In the genomic region with DNA sequence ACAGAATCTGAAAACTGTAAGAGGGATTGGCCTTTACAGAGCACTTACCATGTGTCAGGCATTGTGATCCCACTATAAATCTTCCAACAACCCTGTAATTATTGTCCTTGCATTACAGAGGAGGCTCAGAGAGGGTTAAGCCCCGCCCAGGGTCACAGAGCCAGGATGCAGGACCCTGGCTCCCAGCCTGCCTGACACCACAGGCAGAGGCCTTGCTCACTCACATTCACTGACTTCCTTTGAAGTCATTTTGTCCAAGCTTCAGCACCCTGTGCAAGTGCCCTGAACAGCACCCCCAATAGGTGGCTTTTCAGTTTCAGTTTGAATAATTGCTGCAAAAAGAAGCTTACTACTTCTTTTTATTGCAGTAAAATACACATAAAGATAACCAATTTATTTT, we compare ENCODE assay signal across 15 cellular contexts.
A peak's percentile ranks its signal among the peaks of the same experiment; 100 is the strongest.
DNase-seq lines count a peak whose midpoint lies in the region; ATAC-seq and TF ChIP-seq lines count a peak whose summit lies in the region.
"Had no signal": no experiment of that assay in that cellular context is flagged by ENCODE, and none has a peak within 500 bp of the region (broad histone marks: within the 10 kb centered on the region; RNA-seq: fewer than 3 reads in every experiment).

No MANE protein-coding gene starts in this region.

- intact Hi-C loops in tibial artery (cut with DNase I; ENCODE audit: low total_unique reads), result no loop called here

- DNase-seq in HAP-1 (ENCODE audit: low spot score in 2 of 2), result peak; percentile 77 to 78
- peak; percentile 1 for DNase-seq in NCI-H1436 (lab: John Stamatoyannopoulos, UW)
- peak; percentile 68 to 70 for DNase-seq in dermis microvascular lymphatic vessel endothelial cell (ENCODE audit: low read depth in 2 of 2)
- DNase-seq in renal cortical epithelial cell (ENCODE audit: low read depth), result peak; percentile 4
- DNase-seq in NCI-H526 (lab: John Stamatoyannopoulos, UW), result no peak
- DNase-seq in tibial artery, result no peak
- DNase-seq: activated B cell treated with CpG ODN at 0.5 μM for 24 hours; CD8-positive, alpha-beta T cell; IMR-90; NCI-H2171 treated with DMSO at 0.1 percent for 48 hours; SHP77; stimulated activated CD4-positive, alpha-beta T cell treated with anti-CD3 and anti-CD28 coated beads, Interleukin-4, amount 100 ng/mL, for 4 hours; stomach had no signal

- TF ChIP-seq CTCF in tibial artery (IDR thresholded peaks at IDR 0.05), result no peak

- no peak overlapping the region for H3K27ac ChIP-seq in tibial artery
- H3K27ac ChIP-seq: prostate gland had no signal

- H3K36me3 ChIP-seq in HAP-1 (replicated peaks) (no peaks in the 10 kb centered on the region), tibial artery (no peaks in the 10 kb centered on the region)
- H3K36me3 ChIP-seq: prostate gland, stomach had no signal

- H3K4me1 ChIP-seq in HAP-1, result no peaks in the 10 kb centered on the region; the same call in 1 of the 2 replicates
- H3K4me1 ChIP-seq in tibial artery, result no peaks in the 10 kb centered on the region
- H3K4me1 ChIP-seq: prostate gland had no signal

- no peaks in the 10 kb centered on the region for H3K9me3 ChIP-seq in HAP-1
- H3K9me3 ChIP-seq in tibial artery, result no peaks in the 10 kb centered on the region
- H3K9me3 ChIP-seq: prostate gland had no signal

- in situ Hi-C loops in HAP-1 (cut with MboI; ENCODE audit: low sequenced_read_pairs), result no loop called here

- no peak for ATAC-seq in GM21390 (IDR thresholded peaks at IDR 0.05; ENCODE audit: unreplicated experiment)
- ATAC-seq: CD8-positive, alpha-beta T cell had no signal

- H3K4me3 ChIP-seq in HAP-1 (no peak overlapping the region), tibial artery (no peak overlapping the region)
- H3K4me3 ChIP-seq: prostate gland, stomach had no signal

- H3K27me3 ChIP-seq in HAP-1 (ENCODE audit: low read depth) (peaks cover 3% of the 10 kb centered on the region; the same call in 1 of the 2 replicates), tibial artery (no peaks in the 10 kb centered on the region)
- H3K27me3 ChIP-seq: stomach had no signal

Comparison
In these comparisons a context has a peak if more than half of its experiments do, and no peak if none do; other contexts are left out.
1. DNase-seq: peak in HAP-1 (2 of 2), NCI-H1436 (single experiment), dermis microvascular lymphatic vessel endothelial cell (2 of 2) and renal cortical epithelial cell (single experiment); none in NCI-H526 (0 of 2) and tibial artery (0 of 2).